ENCODE assay signal across 8 cellular contexts in the genomic region with DNA sequence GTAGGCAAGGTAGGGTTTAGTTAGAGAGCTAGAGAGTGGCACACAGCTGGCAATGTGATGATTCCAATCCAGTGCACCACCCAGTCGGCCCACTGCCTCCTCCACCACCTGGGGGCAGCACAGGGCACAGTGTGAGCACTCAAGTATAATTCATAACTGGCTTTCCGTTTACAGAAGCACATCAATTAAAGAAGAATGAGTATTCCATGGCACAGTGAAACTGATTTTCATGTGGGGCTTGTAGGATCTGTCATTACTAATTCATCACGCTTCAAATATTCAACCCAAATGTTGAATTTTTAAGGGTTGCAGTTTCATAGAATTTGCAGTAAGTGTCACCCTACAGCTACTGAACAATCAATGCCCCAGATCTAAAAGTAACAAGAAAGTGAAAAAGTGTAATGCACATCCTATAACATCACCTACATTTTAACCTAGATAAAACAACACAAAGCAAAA.
DNase-seq lines count a peak whose midpoint lies in the region; ATAC-seq and TF ChIP-seq lines count a peak whose summit lies in the region.

No MANE protein-coding gene starts in this region.

- ATAC-seq in HG02798 (IDR thresholded peaks at IDR 0.05; ENCODE audit: poor library complexity, unreplicated experiment): peak; percentile 81

- peak; percentile 48 for DNase-seq in NK-92 treated with Interleukin-12 subunit alpha and Interleukin-12 subunit beta, amount 100 ng/mL, for 24 hours (lab: John Stamatoyannopoulos, UW)
- DNase-seq in NK-92 (lab: John Stamatoyannopoulos, UW; ENCODE audit: unreplicated experiment) (no peak), NCI-H1694 (lab: John Stamatoyannopoulos, UW) (peak; percentile 55), T47D (ENCODE audit: low read depth in 1 of 2, low spot score in 1 of 2) (peak; percentile 21 to 72), kidney epithelial cell (ENCODE audit: low read depth) (no peak)
- DNase-seq in stimulated activated CD4-positive, alpha-beta T cell treated with anti-CD3 and anti-CD28 coated beads, Interleukin-2, amount 100 ng/mL, for 4 hours (ENCODE audit: low read depth): peak; percentile 67

- H3K4me3 ChIP-seq in kidney epithelial cell (ENCODE audit: low read depth, low read length): no peak overlapping the region

- peaks cover 2% of the 10 kb centered on the region for H3K27me3 ChIP-seq in kidney epithelial cell (ENCODE audit: control insufficient read depth, insufficient read depth, low read length)

- H3K36me3 ChIP-seq in kidney epithelial cell (ENCODE audit: control insufficient read depth, insufficient read depth, low read length): no peaks in the 10 kb centered on the region

- in situ Hi-C loops in T47D (cut with HindIII; ENCODE audit: low pct_unique_long_range_greater_than_20kb, low sequenced_read_pairs): no loop called here

- TF ChIP-seq CTCF in VCaP (conservative IDR thresholded peaks at IDR 0.05) (peak; percentile 94), kidney epithelial cell (IDR thresholded peaks at IDR 0.05; ENCODE audit: insufficient read depth, low read length, poor library complexity, severe bottlenecking) (peak; percentile 97)

- H3K27ac ChIP-seq in VCaP: no peak overlapping the region

Comparison
In these comparisons a context has a peak if more than half of its experiments do, and no peak if none do; other contexts are left out.
1. DNase-seq: peak in NK-92 treated with Interleukin-12 subunit alpha and Interleukin-12 subunit beta, amount 100 ng/mL, for 24 hours (single experiment), NCI-H1694 (single experiment), T47D (2 of 2) and stimulated activated CD4-positive, alpha-beta T cell treated with anti-CD3 and anti-CD28 coated beads, Interleukin-2, amount 100 ng/mL, for 4 hours (single experiment); none in NK-92 (single experiment) and kidney epithelial cell (single experiment).